Comparison of ENCODE assay signal across 8 cellular contexts in genomic region chr10:75400769-75401568, GRCh38. TPM values are rescaled to one million over a fixed set of nuclear protein-coding genes. Genes with fewer than 3 reads are reported as not detected.
DNase-seq lines count a peak whose midpoint lies in the region; ATAC-seq and TF ChIP-seq lines count a peak whose summit lies in the region.

No MANE protein-coding gene starts in this region.

- no peaks in the 10 kb centered on the region for H3K9me3 Mint-ChIP-seq in dendritic cell treated with granulocyte-macrophage colony-stimulating factor and Interleukin-4, amounts not matched to agents 40 ng/mL and 50 ng/mL, for 4 days

- H3K27me3 ChIP-seq in Peyer's patch (no peaks in the 10 kb centered on the region), thyroid gland (no peaks in the 10 kb centered on the region)

- intact Hi-C loops in dendritic cell treated with granulocyte-macrophage colony-stimulating factor and Interleukin-4, amounts not matched to agents 40 ng/mL and 50 ng/mL, for 4 days (cut with micrococcal nuclease): loop anchor here (1.0 to 10.0 kb wide), 5 partner anchors 124 to 906 kb away; no protein-coding TSS in a partner anchor
- intact Hi-C loops in thyroid gland (cut with DNase I): loop anchor here (2.0 kb wide), 1 partner anchor 510 kb away; no protein-coding TSS in a partner anchor

- H3K4me1 Mint-ChIP-seq in dendritic cell treated with granulocyte-macrophage colony-stimulating factor and Interleukin-4, amounts not matched to agents 40 ng/mL and 50 ng/mL, for 4 days (ENCODE audit: low read depth): peaks cover 57% of the 10 kb centered on the region

- H3K27me3 Mint-ChIP-seq in dendritic cell treated with granulocyte-macrophage colony-stimulating factor and Interleukin-4, amounts not matched to agents 40 ng/mL and 50 ng/mL, for 4 days: peaks cover 63% of the 10 kb centered on the region

- H3K27ac ChIP-seq in Peyer's patch (peak overlapping the region; percentile 84 to 98 (median 93)), thyroid gland (peak overlapping the region; percentile 89 to 98 (median 98))

- H3K4me1 ChIP-seq in Peyer's patch: peaks cover 0 to 32% (median 4%) of the 10 kb centered on the region in 4 donors
- peaks cover 10 to 20% of the 10 kb centered on the region in 2 donors for H3K4me1 ChIP-seq in thyroid gland

- peak overlapping the region; percentile 83 for H3K4me3 Mint-ChIP-seq in dendritic cell treated with granulocyte-macrophage colony-stimulating factor and Interleukin-4, amounts not matched to agents 40 ng/mL and 50 ng/mL, for 4 days

- no peak for TF ChIP-seq POLR2A in Peyer's patch (IDR thresholded peaks at IDR 0.05)
- no peak for TF ChIP-seq POLR2A in thyroid gland (IDR thresholded peaks at IDR 0.05)

- H3K36me3 Mint-ChIP-seq in dendritic cell treated with granulocyte-macrophage colony-stimulating factor and Interleukin-4, amounts not matched to agents 40 ng/mL and 50 ng/mL, for 4 days (ENCODE audit: low read depth): peaks cover 56% of the 10 kb centered on the region

- ATAC-seq in HG02885 (IDR thresholded peaks at IDR 0.05; ENCODE audit: poor library complexity, unreplicated experiment): peak; percentile 35

- TF ChIP-seq CTCF in Peyer's patch (IDR thresholded peaks at IDR 0.05): peak in 1 of 6 experiments; percentile 1
- no peak for TF ChIP-seq CTCF in thyroid gland (IDR thresholded peaks at IDR 0.05)

- WGBS in thyroid gland, 2 donors: 0 to 2% methylated on average over 25 to 30 of the region's 68 CpGs

- peak overlapping the region; percentile 91 for H3K27ac Mint-ChIP-seq in dendritic cell treated with granulocyte-macrophage colony-stimulating factor and Interleukin-4, amounts not matched to agents 40 ng/mL and 50 ng/mL, for 4 days

- DNase-seq in stimulated activated CD4-positive, alpha-beta T cell treated with anti-CD3 and anti-CD28 coated beads, Interleukin-15, amount 100 ng/mL, for 24 hours: peak; percentile 46
- no peak for DNase-seq in stimulated activated CD4-positive, alpha-beta T cell treated with anti-CD3 and anti-CD28 coated beads, Interleukin-1b, Interleukin-23, amount 100 ng/mL, for 48 hours
- DNase-seq in Peyer's patch (peak in 2 of 3 donors; percentile 65 to 70), medulla oblongata (ENCODE audit: extremely low spot score) (peak; percentile 54), thyroid gland (peak; percentile 67 to 76), HUDEP-2 (lab: John Stamatoyannopoulos, UW; ENCODE audit: unreplicated experiment in 76 of 76) (no peak)

- H3K36me3 ChIP-seq in Peyer's patch (peaks cover 0 to 11% (median 0%) of the 10 kb centered on the region in 3 donors), thyroid gland (peaks cover 0 to 14% of the 10 kb centered on the region in 2 donors)

- H3K9me3 ChIP-seq in Peyer's patch: no peaks in the 10 kb centered on the region
- H3K9me3 ChIP-seq in thyroid gland: no peaks in the 10 kb centered on the region

- H3K4me3 ChIP-seq in Peyer's patch (peak overlapping the region; percentile 58 to 86 (median 73)), thyroid gland (replicated peaks in 1 of 3) (peak overlapping the region; percentile 63 to 88 (median 87))

RNA-seq across cellular contexts. Expression of gene ZNF503, which starts 0.6 kb away (rescaled TPM):
- 1 to 10 TPM; 5.2 to 9.1 (median 6.4) TPM for total RNA-seq in Peyer's patch
- 10 to 100 TPM in 3 of 4 donors, 1 to 10 TPM in 1; 8.2 to 17.1 (median 10.9) TPM for total RNA-seq in thyroid gland

RNA-seq across cellular contexts. Expression of gene LRMDA, which starts 30.5 kb away (rescaled TPM):
- total RNA-seq in Peyer's patch: 10 to 100 TPM in 1 of 4 donors, 1 to 10 TPM in 3; 1.4 to 23.1 (median 3.6) TPM
- 10 to 100 TPM; 16.5 to 31.7 (median 23.2) TPM for total RNA-seq in thyroid gland

Comparison
In these comparisons a context has a peak if more than half of its experiments do, and no peak if none do; other contexts are left out.
1. DNase-seq: peak in stimulated activated CD4-positive, alpha-beta T cell treated with anti-CD3 and anti-CD28 coated beads, Interleukin-15, amount 100 ng/mL, for 24 hours (single experiment), Peyer's patch (2 of 3), medulla oblongata (single experiment) and thyroid gland (2 of 2); none in stimulated activated CD4-positive, alpha-beta T cell treated with anti-CD3 and anti-CD28 coated beads, Interleukin-1b, Interleukin-23, amount 100 ng/mL, for 48 hours (single experiment) and HUDEP-2 (0 of 76).